1 cellular context compared by ENCODE assay signal in genomic region chr2:32926708-32927084, GRCh38.
TF ChIP-seq lines count a peak whose summit lies in the region.

No MANE protein-coding gene starts in this region.

TF ChIP-seq in endothelial cell of umbilical vein, 7 proteins besides CTCF, POLR2A, EP300 and RAD21 (continued from another document):
- TF ChIP-seq FOS (IDR thresholded peaks at IDR 0.05; ENCODE audit: borderline replicate concordance, insufficient read depth, low read length) (no peak), EZH2 (IDR thresholded peaks at IDR 0.05; ENCODE audit: borderline replicate concordance, low read depth, low read length, severe bottlenecking) (no peak), POLR2AphosphoS5 (IDR thresholded peaks at IDR 0.05; ENCODE audit: insufficient read depth, low read depth, low read length) (no peak), JUN (IDR thresholded peaks at IDR 0.05; ENCODE audit: borderline replicate concordance, insufficient read depth, insufficient read length, low read depth) (peak; percentile 70), MYC (IDR thresholded peaks at IDR 0.05; ENCODE audit: low read depth, low read length) (no peak), MAX (IDR thresholded peaks at IDR 0.05; ENCODE audit: insufficient read depth, insufficient read length) (peak; percentile 33)
TF ChIP-seq in endothelial cell of umbilical vein: peak in this region for 2.
